ENCODE assay signal across 14 cellular contexts in the genomic region with DNA sequence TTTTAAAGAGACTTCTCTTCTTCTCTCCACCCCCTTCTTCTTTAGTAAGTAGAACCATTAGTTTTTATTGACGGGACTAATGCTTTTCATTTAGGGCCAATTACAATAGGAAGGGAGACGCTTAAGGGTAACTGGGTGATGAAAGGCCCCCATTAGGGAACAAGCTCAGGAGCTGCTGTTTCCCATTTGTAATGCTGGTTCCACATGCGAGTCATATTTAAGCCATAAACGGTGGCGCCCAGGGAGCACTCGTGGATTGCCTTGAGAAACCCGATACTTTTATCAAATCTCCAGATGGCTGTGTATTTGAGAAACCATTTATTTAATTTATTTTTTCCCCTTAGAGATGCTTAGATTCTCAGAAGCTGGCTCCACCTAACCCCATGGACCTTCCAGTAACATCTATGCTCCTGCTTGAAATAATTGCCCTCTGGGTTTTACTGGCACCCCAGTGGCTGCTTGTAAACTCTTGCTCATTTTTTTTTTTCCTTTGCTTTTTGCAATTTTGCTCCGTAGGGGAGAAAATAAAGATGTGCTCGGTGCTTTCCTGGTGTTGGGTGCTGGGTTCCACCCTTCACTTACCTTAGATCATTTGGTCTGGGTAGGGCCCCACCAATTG.
"Had no signal": no experiment of that assay in that cellular context is flagged by ENCODE, and none has a peak within 500 bp of the region (broad histone marks: within the 10 kb centered on the region; RNA-seq: fewer than 3 reads in every experiment).

No MANE protein-coding gene starts in this region.

- H3K9me3 Mint-ChIP-seq: activated CD4-positive, alpha-beta T cell treated with anti-CD3 and anti-CD28 coated beads, Interleukin-2, amount 10 ng/mL, durations not matched to agents 24 days and 14 days; activated naive CD4-positive, alpha-beta T cell treated with anti-CD3 and anti-CD28 coated beads, Interleukin-2, amount 50 U/mL, for 24 hours; effector memory CD8-positive, alpha-beta T cell; stimulated activated naive CD8-positive, alpha-beta T cell treated with anti-CD3 and anti-CD28 coated beads, Interleukin-15, Interleukin-2, amounts not matched to agents 100 ng/mL and 50 ng/mL, for 24 hours; WTC11 had no signal

- H3K27ac Mint-ChIP-seq: activated CD4-positive, alpha-beta T cell treated with anti-CD3 and anti-CD28 coated beads, Interleukin-2, amount 10 ng/mL, durations not matched to agents 24 days and 14 days; activated naive CD4-positive, alpha-beta T cell treated with anti-CD3 and anti-CD28 coated beads, Interleukin-2, amount 50 U/mL, for 24 hours; effector memory CD8-positive, alpha-beta T cell; stimulated activated naive CD8-positive, alpha-beta T cell treated with anti-CD3 and anti-CD28 coated beads, Interleukin-15, Interleukin-2, amounts not matched to agents 100 ng/mL and 50 ng/mL, for 24 hours; WTC11 had no signal

- H3K4me1 Mint-ChIP-seq: activated CD4-positive, alpha-beta T cell treated with anti-CD3 and anti-CD28 coated beads, Interleukin-2, amount 10 ng/mL, durations not matched to agents 24 days and 14 days; activated naive CD4-positive, alpha-beta T cell treated with anti-CD3 and anti-CD28 coated beads, Interleukin-2, amount 50 U/mL, for 24 hours had no signal

- H3K27ac ChIP-seq: body of pancreas, epithelial cell of prostate, upper lobe of right lung had no signal

- DNase-seq: activated CD4-positive, alpha-beta T cell treated with anti-CD3 and anti-CD28 coated beads, Interleukin-2, amount 10 ng/mL, durations not matched to agents 24 days and 14 days; amniotic stem cell; body of pancreas; effector memory CD8-positive, alpha-beta T cell; kidney glomerular epithelial cell; mesendoderm; stimulated activated CD4-positive, alpha-beta T cell treated with anti-CD3 and anti-CD28 coated beads, Interleukin-4, amount 100 ng/mL, for 1 hour; stimulated activated CD8-positive, alpha-beta memory T cell treated with anti-CD3 and anti-CD28 coated beads, Interleukin-4, amount 100 ng/mL, for 48 hours; upper lobe of right lung had no signal

- H3K9me3 ChIP-seq: body of pancreas, upper lobe of right lung had no signal

- H3K27me3 Mint-ChIP-seq: activated CD4-positive, alpha-beta T cell treated with anti-CD3 and anti-CD28 coated beads, Interleukin-2, amount 10 ng/mL, durations not matched to agents 24 days and 14 days; activated naive CD4-positive, alpha-beta T cell treated with anti-CD3 and anti-CD28 coated beads, Interleukin-2, amount 50 U/mL, for 24 hours; effector memory CD8-positive, alpha-beta T cell; stimulated activated naive CD8-positive, alpha-beta T cell treated with anti-CD3 and anti-CD28 coated beads, Interleukin-15, Interleukin-2, amounts not matched to agents 100 ng/mL and 50 ng/mL, for 24 hours had no signal

- H3K4me3 ChIP-seq: body of pancreas, upper lobe of right lung had no signal

- H3K4me3 Mint-ChIP-seq: activated CD4-positive, alpha-beta T cell treated with anti-CD3 and anti-CD28 coated beads, Interleukin-2, amount 10 ng/mL, durations not matched to agents 24 days and 14 days; activated naive CD4-positive, alpha-beta T cell treated with anti-CD3 and anti-CD28 coated beads, Interleukin-2, amount 50 U/mL, for 24 hours; effector memory CD8-positive, alpha-beta T cell; neural crest cell; stimulated activated naive CD8-positive, alpha-beta T cell treated with anti-CD3 and anti-CD28 coated beads, Interleukin-15, Interleukin-2, amounts not matched to agents 100 ng/mL and 50 ng/mL, for 24 hours; WTC11 had no signal

- H3K4me1 ChIP-seq: body of pancreas, upper lobe of right lung had no signal

- H3K27me3 ChIP-seq: body of pancreas, upper lobe of right lung had no signal

- H3K36me3 Mint-ChIP-seq: activated naive CD4-positive, alpha-beta T cell treated with anti-CD3 and anti-CD28 coated beads, Interleukin-2, amount 50 U/mL, for 24 hours; WTC11 had no signal

- ATAC-seq: body of pancreas; effector memory CD8-positive, alpha-beta T cell; upper lobe of right lung; WTC11 had no signal

- H3K36me3 ChIP-seq: upper lobe of right lung had no signal
